Comparison of ENCODE assay signal across 1 cellular context in the genomic region with DNA sequence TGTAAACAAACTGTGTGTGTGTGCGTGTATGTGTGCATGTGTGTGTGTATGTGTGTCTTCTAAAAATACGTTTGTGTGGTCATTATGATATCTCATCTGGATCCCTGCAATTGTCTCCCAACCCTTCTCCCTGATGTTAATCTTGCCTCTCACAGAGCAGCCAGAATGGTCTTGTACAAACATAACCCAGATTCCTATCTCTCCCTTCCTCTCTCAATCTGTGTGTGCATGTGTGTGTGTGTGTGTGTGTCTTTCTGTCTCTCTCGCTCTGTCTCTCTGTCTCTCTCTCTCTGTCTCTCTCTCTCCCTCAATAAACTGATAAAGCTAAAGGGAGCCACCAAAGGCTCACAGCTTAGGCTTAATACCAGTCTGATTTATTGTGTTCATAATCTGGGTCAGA.
TF ChIP-seq lines count a peak whose summit lies in the region.

No MANE protein-coding gene starts in this region.

TF ChIP-seq in HepG2, 621 proteins besides CTCF, POLR2A, EP300 and RAD21:
- TF ChIP-seq TRIM22 (IDR thresholded peaks at IDR 0.05): 0 out of 2 replicates have a peak, but pooled peaks have one; percentile 55
- TF ChIP-seq, protein P1, sequence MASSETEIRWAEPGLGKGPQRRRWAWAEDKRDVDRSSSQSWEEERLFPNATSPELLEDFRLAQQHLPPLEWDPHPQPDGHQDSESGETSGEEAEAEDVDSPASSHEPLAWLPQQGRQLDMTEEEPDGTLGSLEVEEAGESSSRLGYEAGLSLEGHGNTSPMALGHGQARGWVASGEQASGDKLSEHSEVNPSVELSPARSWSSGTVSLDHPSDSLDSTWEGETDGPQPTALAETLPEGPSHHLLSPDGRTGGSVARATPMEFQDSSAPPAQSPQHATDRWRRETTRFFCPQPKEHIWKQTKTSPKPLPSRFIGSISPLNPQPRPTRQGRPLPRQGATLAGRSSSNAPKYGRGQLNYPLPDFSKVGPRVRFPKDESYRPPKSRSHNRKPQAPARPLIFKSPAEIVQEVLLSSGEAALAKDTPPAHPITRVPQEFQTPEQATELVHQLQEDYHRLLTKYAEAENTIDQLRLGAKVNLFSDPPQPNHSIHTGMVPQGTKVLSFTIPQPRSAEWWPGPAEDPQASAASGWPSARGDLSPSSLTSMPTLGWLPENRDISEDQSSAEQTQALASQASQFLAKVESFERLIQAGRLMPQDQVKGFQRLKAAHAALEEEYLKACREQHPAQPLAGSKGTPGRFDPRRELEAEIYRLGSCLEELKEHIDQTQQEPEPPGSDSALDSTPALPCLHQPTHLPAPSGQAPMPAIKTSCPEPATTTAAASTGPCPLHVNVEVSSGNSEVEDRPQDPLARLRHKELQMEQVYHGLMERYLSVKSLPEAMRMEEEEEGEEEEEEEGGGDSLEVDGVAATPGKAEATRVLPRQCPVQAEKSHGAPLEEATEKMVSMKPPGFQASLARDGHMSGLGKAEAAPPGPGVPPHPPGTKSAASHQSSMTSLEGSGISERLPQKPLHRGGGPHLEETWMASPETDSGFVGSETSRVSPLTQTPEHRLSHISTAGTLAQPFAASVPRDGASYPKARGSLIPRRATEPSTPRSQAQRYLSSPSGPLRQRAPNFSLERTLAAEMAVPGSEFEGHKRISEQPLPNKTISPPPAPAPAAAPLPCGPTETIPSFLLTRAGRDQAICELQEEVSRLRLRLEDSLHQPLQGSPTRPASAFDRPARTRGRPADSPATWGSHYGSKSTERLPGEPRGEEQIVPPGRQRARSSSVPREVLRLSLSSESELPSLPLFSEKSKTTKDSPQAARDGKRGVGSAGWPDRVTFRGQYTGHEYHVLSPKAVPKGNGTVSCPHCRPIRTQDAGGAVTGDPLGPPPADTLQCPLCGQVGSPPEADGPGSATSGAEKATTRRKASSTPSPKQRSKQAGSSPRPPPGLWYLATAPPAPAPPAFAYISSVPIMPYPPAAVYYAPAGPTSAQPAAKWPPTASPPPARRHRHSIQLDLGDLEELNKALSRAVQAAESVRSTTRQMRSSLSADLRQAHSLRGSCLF (CRISPR knock-in tag; IDR thresholded peaks at IDR 0.05; ENCODE audit: borderline replicate concordance): no peak
- no peak for TF ChIP-seq FOXJ3 (CRISPR knock-in tag; IDR thresholded peaks at IDR 0.05; ENCODE audit: borderline replicate concordance)
- TF ChIP-seq ZMAT3 (CRISPR knock-in tag; conservative IDR thresholded peaks at IDR 0.05): no peak
- TF ChIP-seq, protein P2, sequence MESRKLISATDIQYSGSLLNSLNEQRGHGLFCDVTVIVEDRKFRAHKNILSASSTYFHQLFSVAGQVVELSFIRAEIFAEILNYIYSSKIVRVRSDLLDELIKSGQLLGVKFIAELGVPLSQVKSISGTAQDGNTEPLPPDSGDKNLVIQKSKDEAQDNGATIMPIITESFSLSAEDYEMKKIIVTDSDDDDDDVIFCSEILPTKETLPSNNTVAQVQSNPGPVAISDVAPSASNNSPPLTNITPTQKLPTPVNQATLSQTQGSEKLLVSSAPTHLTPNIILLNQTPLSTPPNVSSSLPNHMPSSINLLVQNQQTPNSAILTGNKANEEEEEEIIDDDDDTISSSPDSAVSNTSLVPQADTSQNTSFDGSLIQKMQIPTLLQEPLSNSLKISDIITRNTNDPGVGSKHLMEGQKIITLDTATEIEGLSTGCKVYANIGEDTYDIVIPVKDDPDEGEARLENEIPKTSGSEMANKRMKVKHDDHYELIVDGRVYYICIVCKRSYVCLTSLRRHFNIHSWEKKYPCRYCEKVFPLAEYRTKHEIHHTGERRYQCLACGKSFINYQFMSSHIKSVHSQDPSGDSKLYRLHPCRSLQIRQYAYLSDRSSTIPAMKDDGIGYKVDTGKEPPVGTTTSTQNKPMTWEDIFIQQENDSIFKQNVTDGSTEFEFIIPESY (CRISPR knock-in tag; IDR thresholded peaks at IDR 0.05): no peak
- TF ChIP-seq, protein P3, sequence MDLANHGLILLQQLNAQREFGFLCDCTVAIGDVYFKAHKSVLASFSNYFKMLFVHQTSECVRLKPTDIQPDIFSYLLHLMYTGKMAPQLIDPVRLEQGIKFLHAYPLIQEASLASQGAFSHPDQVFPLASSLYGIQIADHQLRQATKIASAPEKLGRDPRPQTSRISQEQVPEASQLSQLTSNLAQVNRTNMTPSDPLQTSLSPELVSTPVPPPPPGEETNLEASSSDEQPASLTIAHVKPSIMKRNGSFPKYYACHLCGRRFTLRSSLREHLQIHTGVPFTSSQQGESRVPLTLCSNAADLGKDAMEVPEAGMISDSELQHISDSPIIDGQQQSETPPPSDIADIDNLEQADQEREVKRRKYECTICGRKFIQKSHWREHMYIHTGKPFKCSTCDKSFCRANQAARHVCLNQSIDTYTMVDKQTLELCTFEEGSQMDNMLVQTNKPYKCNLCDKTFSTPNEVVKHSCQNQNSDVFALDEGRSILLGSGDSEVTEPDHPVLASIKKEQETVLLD (CRISPR knock-in tag; IDR thresholded peaks at IDR 0.05; ENCODE audit: low read depth): no peak
